9 cellular contexts compared by ENCODE assay signal in the genomic region with DNA sequence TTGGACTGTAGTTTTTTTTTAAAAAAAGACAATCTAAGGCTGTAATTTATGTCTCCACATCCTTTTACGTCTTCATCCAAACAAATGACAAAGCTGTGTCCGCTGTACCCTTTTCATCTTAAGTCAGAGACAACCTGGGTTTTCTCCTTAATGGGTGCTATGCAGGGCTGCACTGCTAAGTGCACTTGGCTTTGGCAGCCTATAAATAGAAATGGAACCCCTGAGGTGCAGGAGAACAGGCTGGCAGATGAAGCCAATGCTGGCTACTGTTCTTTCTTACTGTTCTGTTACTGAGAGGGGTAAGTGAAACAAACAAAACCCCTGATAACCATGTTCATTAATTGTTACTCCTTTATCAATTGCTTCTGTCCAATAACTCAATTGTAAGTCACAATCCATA.
"Had no signal": no experiment of that assay in that cellular context is flagged by ENCODE, and none has a peak within 500 bp of the region (broad histone marks: within the 10 kb centered on the region; RNA-seq: fewer than 3 reads in every experiment).

No MANE protein-coding gene starts in this region.

- DNase-seq: activated CD4-positive, alpha-beta T cell treated with anti-CD3 and anti-CD28 coated beads for 4 hours; activated CD8-positive, alpha-beta T cell treated with anti-CD3 and anti-CD28 coated beads for 36 hours; activated gamma-delta T cell; activated T-cell treated with anti-CD3 and anti-CD28 coated beads, Interleukin-2, amount 50 U/mL, for 4 hours; stimulated activated naive CD8-positive, alpha-beta T cell treated with anti-CD3 and anti-CD28 coated beads, Interleukin-15, Interleukin-2, amounts not matched to agents 100 U/mL and 50 U/mL, for 24 hours; trophoblast cell had no signal

- ATAC-seq: activated CD8-positive, alpha-beta T cell treated with anti-CD3 and anti-CD28 coated beads for 36 hours; activated naive CD4-positive, alpha-beta T cell treated with anti-CD3 and anti-CD28 coated beads, Interleukin-2, amount 50 U/mL, for 72 hours; activated T-cell treated with anti-CD3 and anti-CD28 coated beads, Interleukin-2, amount 50 U/mL, for 4 hours; sciatic nerve; stimulated activated naive CD8-positive, alpha-beta T cell treated with anti-CD3 and anti-CD28 coated beads, Interleukin-15, Interleukin-2, amounts not matched to agents 100 U/mL and 50 U/mL, for 24 hours; WTC11 had no signal
